8 cellular contexts compared by ENCODE assay signal in genomic region chr20:49937023-49937929, GRCh38. TPM values are rescaled to one million over a fixed set of nuclear protein-coding genes. Genes with fewer than 3 reads are reported as not detected.
DNase-seq lines count a peak whose midpoint lies in the region; ATAC-seq, FAIRE-seq and TF ChIP-seq lines count a peak whose summit lies in the region.

No MANE protein-coding gene starts in this region.

- DNase-seq in OCI-LY7 (ENCODE audit: low spot score) (no peak), urothelium cell line (ENCODE audit: low spot score) (no peak), SW 1271 (lab: John Stamatoyannopoulos, UW) (no peak)
- no peak for DNase-seq in effector memory CD4-positive, alpha-beta T cell

- POLR2A ChIA-PET in OCI-LY7 (lab: Charles Lee) = interaction anchor here (0.5 to 1.5 kb wide), 6 partner anchors 14 to 1210 kb away, joined by 3 to 7 read pairs (median 3); no protein-coding TSS in a partner anchor

- peaks cover 11% of the 10 kb centered on the region for H3K36me3 ChIP-seq in ACC112 (ENCODE audit: insufficient read depth, low read length)
- peaks cover 30% of the 10 kb centered on the region for H3K36me3 ChIP-seq in OCI-LY7 (ENCODE audit: insufficient read depth, low read length)
- peaks cover 14% of the 10 kb centered on the region for H3K36me3 ChIP-seq in effector memory CD4-positive, alpha-beta T cell (ENCODE audit: control insufficient read depth, insufficient read depth, low read length)
- H3K36me3 ChIP-seq in neural cell (ENCODE audit: insufficient read depth, low read length) = no peaks in the 10 kb centered on the region

- H3K9ac ChIP-seq in neural cell (ENCODE audit: low read length) = peak overlapping the region; percentile 92

- intact Hi-C loops in OCI-LY7 (cut with micrococcal nuclease; ENCODE audit: unreplicated experiment) = loop anchor here (5.0 kb wide), 1 partner anchor 215 kb away; the partner anchor contains the start of gene PEDS1

- peak overlapping the region; percentile 96 for H3K4me2 ChIP-seq in OCI-LY7 (ENCODE audit: low read length)
- peak overlapping the region; percentile 90 for H3K4me2 ChIP-seq in neural cell (ENCODE audit: low read length)

- no peaks in the 10 kb centered on the region for H3F3A ChIP-seq in neural cell (ENCODE audit: insufficient read depth, low read length, poor library complexity, severe bottlenecking)

- H4K20me1 ChIP-seq in OCI-LY7 (ENCODE audit: insufficient read depth, low read length) (peaks cover 16% of the 10 kb centered on the region; the same call in 1 of the 2 replicates), neural cell (ENCODE audit: insufficient read depth) (no peaks in the 10 kb centered on the region)

- no peak for TF ChIP-seq RAD21 in neural cell (conservative IDR thresholded peaks at IDR 0.05)

- H3K9me3 ChIP-seq in OCI-LY7 (ENCODE audit: low read length) (no peaks in the 10 kb centered on the region), neural cell (ENCODE audit: low read length) (no peaks in the 10 kb centered on the region)
- no peaks in the 10 kb centered on the region for H3K9me3 ChIP-seq in effector memory CD4-positive, alpha-beta T cell (ENCODE audit: control insufficient read depth, low read length)

- FAIRE-seq in urothelium cell line (lab: Jason Lieb, UNC) = no peak

- peaks cover 22% of the 10 kb centered on the region for H3K4me1 ChIP-seq in ACC112 (ENCODE audit: control insufficient read depth, insufficient read depth, low read length, unreplicated experiment)
- peaks cover 52% of the 10 kb centered on the region for H3K4me1 ChIP-seq in OCI-LY7 (ENCODE audit: insufficient read depth, low read length, poor library complexity, severe bottlenecking)
- peaks cover 23% of the 10 kb centered on the region for H3K4me1 ChIP-seq in effector memory CD4-positive, alpha-beta T cell (ENCODE audit: control insufficient read depth, insufficient read depth, low read length, poor library complexity, severe bottlenecking)

- H3K9me2 ChIP-seq in OCI-LY7 (ENCODE audit: insufficient read depth, low read length) (no peaks in the 10 kb centered on the region), neural cell (ENCODE audit: insufficient read depth, low read length) (no peaks in the 10 kb centered on the region)

- CTCF ChIA-PET in OCI-LY7 (lab: Charles Lee; ENCODE audit: unreplicated experiment) = no interaction called here

- H3K27me3 ChIP-seq in ACC112 (ENCODE audit: insufficient read depth, low read length) (no peaks in the 10 kb centered on the region), neural cell (ENCODE audit: insufficient read depth, low read depth, low read length) (no peaks in the 10 kb centered on the region)
- no peaks in the 10 kb centered on the region for H3K27me3 ChIP-seq in effector memory CD4-positive, alpha-beta T cell (replicated peaks; ENCODE audit: control insufficient read depth, insufficient read depth, low read length, poor library complexity, severe bottlenecking)

- H3K4me3 ChIP-seq in ACC112 (ENCODE audit: low read depth, low read length) (peak overlapping the region; percentile 93), OCI-LY7 (ENCODE audit: low read depth, low read length, poor library complexity, severe bottlenecking) (peak overlapping the region; percentile 86), neural cell (ENCODE audit: low read length) (peak overlapping the region; percentile 100)
- H3K4me3 ChIP-seq in effector memory CD4-positive, alpha-beta T cell (ENCODE audit: insufficient read depth, low read depth, low read length, poor library complexity, severe bottlenecking) = peak overlapping the region; percentile 100

- peak; percentile 11 for ATAC-seq in GM18909 (IDR thresholded peaks at IDR 0.05; ENCODE audit: poor library complexity, unreplicated experiment)
- ATAC-seq in GM19452 (IDR thresholded peaks at IDR 0.05; ENCODE audit: unreplicated experiment) = no peak

- H3K79me2 ChIP-seq in ACC112 (ENCODE audit: control insufficient read depth, insufficient read depth, low read length, unreplicated experiment) = peaks cover 59% of the 10 kb centered on the region
- peaks cover 43% of the 10 kb centered on the region for H3K79me2 ChIP-seq in OCI-LY7 (ENCODE audit: insufficient read depth, low read depth, low read length)
- peaks cover 48% of the 10 kb centered on the region for H3K79me2 ChIP-seq in neural cell (replicated peaks; ENCODE audit: insufficient read depth, low read length)

- BruUV-seq in OCI-LY7 (replicated peaks; lab: Mats Ljungman, UMichigan) = TSS peak; percentile 61

- TF ChIP-seq EP300 in neural cell (conservative IDR thresholded peaks at IDR 0.05; ENCODE audit: poor library complexity, severe bottlenecking) = no peak

- H3K27ac ChIP-seq in ACC112 (ENCODE audit: low read depth, low read length) = peak overlapping the region; percentile 58
- H3K27ac ChIP-seq in OCI-LY7 (ENCODE audit: low read depth, low read length, poor library complexity, severe bottlenecking) = peak overlapping the region; percentile 19
- peak overlapping the region; percentile 95 for H3K27ac ChIP-seq in effector memory CD4-positive, alpha-beta T cell (ENCODE audit: insufficient read depth, low read length, poor library complexity, severe bottlenecking)
- peak overlapping the region; percentile 68 for H3K27ac ChIP-seq in neural cell (ENCODE audit: low read length)

- TF ChIP-seq CTCF in OCI-LY7 (conservative IDR thresholded peaks at IDR 0.05; ENCODE audit: low read length) (no peak), neural cell (IDR thresholded peaks at IDR 0.05; ENCODE audit: poor library complexity, severe bottlenecking) (no peak)

- H2AFZ ChIP-seq in ACC112 (ENCODE audit: low read length, unreplicated experiment) = no peak overlapping the region
- no peak overlapping the region; the same call in 1 of the 2 replicates for H2AFZ ChIP-seq in OCI-LY7 (ENCODE audit: low read length)
- peak overlapping the region; percentile 76 for H2AFZ ChIP-seq in neural cell (ENCODE audit: low read depth, low read length)

TF ChIP-seq in neural cell, 6 proteins besides CTCF, POLR2A, EP300 and RAD21:
- peak; percentile 6 for TF ChIP-seq TAF1 (IDR thresholded peaks at IDR 0.05; ENCODE audit: low read depth)
- TF ChIP-seq EZH2 (IDR thresholded peaks at IDR 0.05; ENCODE audit: borderline replicate concordance, insufficient read depth, low read length, poor library complexity, severe bottlenecking) = no peak

RNA-seq across cellular contexts. Expression of gene RNF114, which starts 1.1 kb away (rescaled TPM):
- 48.4 and 51.9 TPM in 2 replicates for total RNA-seq in OCI-LY7 (2014; rRNA removed; shearing (Covaris generic))
- total RNA-seq in OCI-LY7 (2022) = 62.4 and 64.6 TPM in 2 replicates
- 109 and 129 TPM in 2 replicates for polyA plus RNA-seq in neural cell
- polyA minus RNA-seq in neural cell = 70.1 and 73.2 TPM in 2 replicates

RNA-seq across cellular contexts. Expression of gene SPATA2, which starts 21.9 kb away (rescaled TPM):
- 3.5 and 3.9 TPM in 2 replicates for total RNA-seq in OCI-LY7 (2014; rRNA removed; shearing (Covaris generic))
- 8.1 and 8.4 TPM in 2 replicates for total RNA-seq in OCI-LY7 (2022)
- 1.7 and 1.9 TPM in 2 replicates for polyA plus RNA-seq in neural cell
- polyA minus RNA-seq in neural cell = 2.9 and 3.9 TPM in 2 replicates

RNA-seq across cellular contexts. Expression of gene SNAI1, which starts 45.5 kb away (rescaled TPM):
- total RNA-seq in OCI-LY7 (2014; rRNA removed; shearing (Covaris generic)) = 1.0 and 3.6 TPM in 2 replicates
- total RNA-seq in OCI-LY7 (2022) = 1.6 and 1.8 TPM in 2 replicates
- polyA plus RNA-seq in neural cell = 0.31 TPM in 1 of 2 replicates, not detected in the other
- polyA minus RNA-seq in neural cell = 0.46 TPM in 1 of 2 replicates, not detected in the other

Comparison
In these comparisons a context has a peak if more than half of its experiments do, and no peak if none do; other contexts are left out.
1. H3K27ac ChIP-seq: peak in every context shown above with its lines; median percentile 95 in effector memory CD4-positive, alpha-beta T cell; 68 in neural cell; 58 in ACC112; 19 in OCI-LY7.